In the genomic region with DNA sequence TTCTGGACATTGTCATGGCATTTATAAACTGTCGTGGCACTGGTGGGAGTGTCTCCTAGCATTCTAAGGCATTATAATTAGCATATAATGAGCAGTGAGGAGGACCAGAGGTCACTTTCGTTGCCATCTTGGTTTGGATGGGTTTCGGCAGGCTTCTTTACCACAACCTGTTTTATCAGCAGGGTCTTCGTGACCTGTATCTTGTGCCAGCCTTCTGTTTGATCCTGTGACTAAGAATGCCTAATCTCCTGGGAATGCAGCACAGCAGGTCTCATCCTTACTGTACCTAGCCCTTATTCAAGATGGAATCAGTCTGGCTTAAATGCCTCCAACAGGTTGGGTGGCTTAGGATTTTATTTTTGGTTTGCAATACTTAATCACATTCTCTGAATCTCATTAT, we compare ENCODE assay signal across 14 cellular contexts.
"Had no signal": no experiment of that assay in that cellular context is flagged by ENCODE, and none has a peak within 500 bp of the region (broad histone marks: within the 10 kb centered on the region; RNA-seq: fewer than 3 reads in every experiment).

No MANE protein-coding gene starts in this region.

- ATAC-seq: activated CD4-positive, CD25-positive, alpha-beta regulatory T cell treated with anti-CD3 and anti-CD28 coated beads, Interleukin-2, amount 50 U/mL, for 24 hours; stimulated activated naive B cell treated with anti-CD40 and anti-IgM and Interleukin-4, amounts not matched to agents 10 μg/mL and 1 μg/mL and 100 μg/mL, for 72 hours had no signal

- DNase-seq: activated CD4-positive, alpha-beta T cell treated with anti-CD3 and anti-CD28 coated beads, Interleukin-2, amount 50 U/mL, for 1 hour; activated naive CD8-positive, alpha-beta T cell treated with anti-CD3 and anti-CD28 coated beads for 36 hours; amygdala; body of pancreas; cortex of kidney; effector CD8-positive, alpha-beta T cell; hippocampal formation; kidney glomerular epithelial cell; midbrain; pancreas; stimulated activated naive B cell treated with anti-CD40 and anti-IgM and Interleukin-4, amounts not matched to agents 10 μg/mL and 1 μg/mL and 100 μg/mL, for 72 hours; tibial artery had no signal

- H3K36me3 Mint-ChIP-seq: activated naive CD8-positive, alpha-beta T cell treated with anti-CD3 and anti-CD28 coated beads for 36 hours; stimulated activated naive B cell treated with anti-CD40 and anti-IgM and Interleukin-4, amounts not matched to agents 10 μg/mL and 1 μg/mL and 100 μg/mL, for 72 hours had no signal

- H3K9me3 ChIP-seq: body of pancreas, pancreas, tibial artery had no signal

- H3K9me3 Mint-ChIP-seq: activated naive CD8-positive, alpha-beta T cell treated with anti-CD3 and anti-CD28 coated beads for 36 hours; stimulated activated naive B cell treated with anti-CD40 and anti-IgM and Interleukin-4, amounts not matched to agents 10 μg/mL and 1 μg/mL and 100 μg/mL, for 72 hours had no signal

- H3K4me3 ChIP-seq: body of pancreas, pancreas, tibial artery had no signal

- H3K27ac ChIP-seq: tibial artery had no signal

- H3K4me1 ChIP-seq: pancreas, tibial artery had no signal

- H3K36me3 ChIP-seq: pancreas, tibial artery had no signal

- H3K27me3 ChIP-seq: body of pancreas, pancreas, tibial artery had no signal

- H3K4me1 Mint-ChIP-seq: stimulated activated naive B cell treated with anti-CD40 and anti-IgM and Interleukin-4, amounts not matched to agents 10 μg/mL and 1 μg/mL and 100 μg/mL, for 72 hours had no signal

- H3K4me3 Mint-ChIP-seq: activated naive CD8-positive, alpha-beta T cell treated with anti-CD3 and anti-CD28 coated beads for 36 hours; activated T-helper 1 cell treated with anti-CD3 and anti-CD28 coated beads, Interleukin-12 subunit alpha, Interleukin-12 subunit beta, Interleukin-2, Interleukin-4 antibody, amounts not matched to agents 30 ng/mL and 10 ng/mL and 1 ng/mL, durations not matched to agents 14 hours and 24 hours and 36 hours; stimulated activated naive B cell treated with anti-CD40 and anti-IgM and Interleukin-4, amounts not matched to agents 10 μg/mL and 1 μg/mL and 100 μg/mL, for 72 hours had no signal

- H3K27ac Mint-ChIP-seq: activated naive CD8-positive, alpha-beta T cell treated with anti-CD3 and anti-CD28 coated beads for 36 hours; activated T-helper 1 cell treated with anti-CD3 and anti-CD28 coated beads, Interleukin-12 subunit alpha, Interleukin-12 subunit beta, Interleukin-2, Interleukin-4 antibody, amounts not matched to agents 30 ng/mL and 10 ng/mL and 1 ng/mL, durations not matched to agents 14 hours and 24 hours and 36 hours; stimulated activated naive B cell treated with anti-CD40 and anti-IgM and Interleukin-4, amounts not matched to agents 10 μg/mL and 1 μg/mL and 100 μg/mL, for 72 hours had no signal
